1 cellular context compared by ENCODE assay signal in genomic region chr2:233379441-233379840, GRCh38.
TF ChIP-seq lines count a peak whose summit lies in the region.

No MANE protein-coding gene starts in this region.

TF ChIP-seq in GM23338, 12 proteins besides CTCF, POLR2A, EP300 and RAD21 (continued from another document):
- no peak for TF ChIP-seq REST (IDR thresholded peaks at IDR 0.05; ENCODE audit: unreplicated experiment)
- TF ChIP-seq EZH2phosphoT487 (IDR thresholded peaks at IDR 0.05; ENCODE audit: unreplicated experiment), result no peak
- no peak for TF ChIP-seq ZNF462 (CRISPR knock-in tag; IDR thresholded peaks at IDR 0.05)
- no peak for TF ChIP-seq STAT1 (IDR thresholded peaks at IDR 0.05; ENCODE audit: unreplicated experiment)
- no peak for TF ChIP-seq ZNF331 (CRISPR knock-in tag; IDR thresholded peaks at IDR 0.05; ENCODE audit: low read depth)
